1 cellular context compared by ENCODE assay signal in genomic region chr7:96669812-96670211, GRCh38.
TF ChIP-seq lines count a peak whose summit lies in the region.

No MANE protein-coding gene starts in this region.

TF ChIP-seq in HEK293T, 16 proteins besides CTCF, POLR2A, EP300 and RAD21 (continued from another document):
- TF ChIP-seq PKNOX1 (IDR thresholded peaks at IDR 0.05) (no peak), FOXM1 (IDR thresholded peaks at IDR 0.05; ENCODE audit: borderline replicate concordance) (no peak), BHLHE40 (IDR thresholded peaks at IDR 0.05; ENCODE audit: borderline replicate concordance) (no peak), SUZ12 (IDR thresholded peaks at IDR 0.05) (no peak), SP1 (IDR thresholded peaks at IDR 0.05) (no peak), FOXK2 (IDR thresholded peaks at IDR 0.05) (no peak), ELF4 (IDR thresholded peaks at IDR 0.05) (no peak), ZNF384 (IDR thresholded peaks at IDR 0.05) (no peak)
TF ChIP-seq in HEK293T: peak in this region for 0.
